ENCODE assay signal across 1 cellular context in the genomic region with DNA sequence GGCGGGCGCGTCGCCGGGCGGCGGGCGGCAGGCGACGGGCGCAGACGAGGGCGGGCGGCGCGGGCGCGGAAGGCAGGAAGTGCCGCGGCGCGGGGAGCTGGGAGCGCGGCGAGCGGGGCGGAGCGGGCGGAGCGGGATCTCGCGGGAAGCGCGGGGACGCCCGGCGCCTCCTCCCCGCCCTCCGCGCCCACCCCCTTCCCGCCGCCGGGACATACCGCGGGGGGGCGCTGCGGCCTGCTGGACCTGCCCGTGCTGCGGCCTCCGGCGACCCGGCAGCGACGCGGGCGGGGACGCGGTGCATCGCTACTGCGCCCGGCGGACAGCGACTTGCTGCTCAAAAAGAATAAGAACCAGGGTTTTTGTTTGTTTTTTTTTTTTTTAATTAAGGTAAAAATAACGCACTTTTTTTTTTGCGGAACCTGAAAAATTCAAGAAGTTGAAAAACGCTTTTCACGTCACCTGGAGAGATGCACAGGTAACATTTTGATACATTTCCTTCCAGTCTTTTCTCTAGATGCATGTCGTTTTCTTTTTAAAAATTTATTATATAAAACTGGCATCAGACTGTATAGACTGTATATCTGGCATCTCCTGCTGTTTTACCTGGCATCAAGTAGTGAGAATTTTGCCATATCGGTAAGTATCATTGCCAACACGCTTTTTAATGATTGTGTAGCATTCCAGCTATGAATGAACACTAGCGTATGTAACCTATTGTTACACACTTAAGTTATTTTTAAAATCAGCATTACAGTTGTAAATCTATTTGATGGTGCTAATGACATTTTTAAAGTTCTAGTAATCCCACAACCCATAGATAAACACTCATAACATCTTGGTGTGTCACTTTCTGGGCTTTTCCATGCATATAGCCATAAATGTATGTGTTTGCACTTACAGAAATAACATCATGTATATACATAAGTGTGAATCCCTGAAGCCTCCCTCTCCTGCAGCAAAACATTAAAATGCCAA.
A peak's percentile ranks its signal among the peaks of the same experiment; 100 is the strongest.
TF ChIP-seq lines count a peak whose summit lies in the region.

A gene with protein sequence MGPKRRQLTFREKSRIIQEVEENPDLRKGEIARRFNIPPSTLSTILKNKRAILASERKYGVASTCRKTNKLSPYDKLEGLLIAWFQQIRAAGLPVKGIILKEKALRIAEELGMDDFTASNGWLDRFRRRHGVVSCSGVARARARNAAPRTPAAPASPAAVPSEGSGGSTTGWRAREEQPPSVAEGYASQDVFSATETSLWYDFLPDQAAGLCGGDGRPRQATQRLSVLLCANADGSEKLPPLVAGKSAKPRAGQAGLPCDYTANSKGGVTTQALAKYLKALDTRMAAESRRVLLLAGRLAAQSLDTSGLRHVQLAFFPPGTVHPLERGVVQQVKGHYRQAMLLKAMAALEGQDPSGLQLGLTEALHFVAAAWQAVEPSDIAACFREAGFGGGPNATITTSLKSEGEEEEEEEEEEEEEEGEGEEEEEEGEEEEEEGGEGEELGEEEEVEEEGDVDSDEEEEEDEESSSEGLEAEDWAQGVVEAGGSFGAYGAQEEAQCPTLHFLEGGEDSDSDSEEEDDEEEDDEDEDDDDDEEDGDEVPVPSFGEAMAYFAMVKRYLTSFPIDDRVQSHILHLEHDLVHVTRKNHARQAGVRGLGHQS (minus strand): TSS at position 76 of the 975 bp plus-strand sequence. CDS start 257 bp downstream, outside the sequence.

TF ChIP-seq in HepG2, 621 proteins besides CTCF, POLR2A, EP300 and RAD21 (continued from another document):
- TF ChIP-seq, protein P1, sequence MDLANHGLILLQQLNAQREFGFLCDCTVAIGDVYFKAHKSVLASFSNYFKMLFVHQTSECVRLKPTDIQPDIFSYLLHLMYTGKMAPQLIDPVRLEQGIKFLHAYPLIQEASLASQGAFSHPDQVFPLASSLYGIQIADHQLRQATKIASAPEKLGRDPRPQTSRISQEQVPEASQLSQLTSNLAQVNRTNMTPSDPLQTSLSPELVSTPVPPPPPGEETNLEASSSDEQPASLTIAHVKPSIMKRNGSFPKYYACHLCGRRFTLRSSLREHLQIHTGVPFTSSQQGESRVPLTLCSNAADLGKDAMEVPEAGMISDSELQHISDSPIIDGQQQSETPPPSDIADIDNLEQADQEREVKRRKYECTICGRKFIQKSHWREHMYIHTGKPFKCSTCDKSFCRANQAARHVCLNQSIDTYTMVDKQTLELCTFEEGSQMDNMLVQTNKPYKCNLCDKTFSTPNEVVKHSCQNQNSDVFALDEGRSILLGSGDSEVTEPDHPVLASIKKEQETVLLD (CRISPR knock-in tag; IDR thresholded peaks at IDR 0.05; ENCODE audit: low read depth): peak; percentile 69; the same call in 1 of the 2 replicates
- TF ChIP-seq, protein P2, sequence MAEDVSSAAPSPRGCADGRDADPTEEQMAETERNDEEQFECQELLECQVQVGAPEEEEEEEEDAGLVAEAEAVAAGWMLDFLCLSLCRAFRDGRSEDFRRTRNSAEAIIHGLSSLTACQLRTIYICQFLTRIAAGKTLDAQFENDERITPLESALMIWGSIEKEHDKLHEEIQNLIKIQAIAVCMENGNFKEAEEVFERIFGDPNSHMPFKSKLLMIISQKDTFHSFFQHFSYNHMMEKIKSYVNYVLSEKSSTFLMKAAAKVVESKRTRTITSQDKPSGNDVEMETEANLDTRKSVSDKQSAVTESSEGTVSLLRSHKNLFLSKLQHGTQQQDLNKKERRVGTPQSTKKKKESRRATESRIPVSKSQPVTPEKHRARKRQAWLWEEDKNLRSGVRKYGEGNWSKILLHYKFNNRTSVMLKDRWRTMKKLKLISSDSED (CRISPR knock-in tag; IDR thresholded peaks at IDR 0.05): no peak
- TF ChIP-seq ZZZ3 (CRISPR knock-in tag; IDR thresholded peaks at IDR 0.05; ENCODE audit: borderline replicate concordance): no peak
- TF ChIP-seq ZNF276 (CRISPR knock-in tag; IDR thresholded peaks at IDR 0.05; ENCODE audit: low read depth): no peak
- no peak; the same call in 1 of the 2 replicates for TF ChIP-seq ZNF263 (CRISPR knock-in tag; IDR thresholded peaks at IDR 0.05)
- no peak for TF ChIP-seq HNRNPL (IDR thresholded peaks at IDR 0.05; ENCODE audit: low read depth, low read length)
- TF ChIP-seq ZNF652 (CRISPR knock-in tag; IDR thresholded peaks at IDR 0.05; ENCODE audit: borderline replicate concordance, low read depth): no peak
- TF ChIP-seq, protein P3, sequence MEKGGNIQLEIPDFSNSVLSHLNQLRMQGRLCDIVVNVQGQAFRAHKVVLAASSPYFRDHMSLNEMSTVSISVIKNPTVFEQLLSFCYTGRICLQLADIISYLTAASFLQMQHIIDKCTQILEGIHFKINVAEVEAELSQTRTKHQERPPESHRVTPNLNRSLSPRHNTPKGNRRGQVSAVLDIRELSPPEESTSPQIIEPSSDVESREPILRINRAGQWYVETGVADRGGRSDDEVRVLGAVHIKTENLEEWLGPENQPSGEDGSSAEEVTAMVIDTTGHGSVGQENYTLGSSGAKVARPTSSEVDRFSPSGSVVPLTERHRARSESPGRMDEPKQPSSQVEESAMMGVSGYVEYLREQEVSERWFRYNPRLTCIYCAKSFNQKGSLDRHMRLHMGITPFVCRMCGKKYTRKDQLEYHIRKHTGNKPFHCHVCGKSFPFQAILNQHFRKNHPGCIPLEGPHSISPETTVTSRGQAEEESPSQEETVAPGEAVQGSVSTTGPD (CRISPR knock-in tag; IDR thresholded peaks at IDR 0.05): no peak
- TF ChIP-seq, protein P4, sequence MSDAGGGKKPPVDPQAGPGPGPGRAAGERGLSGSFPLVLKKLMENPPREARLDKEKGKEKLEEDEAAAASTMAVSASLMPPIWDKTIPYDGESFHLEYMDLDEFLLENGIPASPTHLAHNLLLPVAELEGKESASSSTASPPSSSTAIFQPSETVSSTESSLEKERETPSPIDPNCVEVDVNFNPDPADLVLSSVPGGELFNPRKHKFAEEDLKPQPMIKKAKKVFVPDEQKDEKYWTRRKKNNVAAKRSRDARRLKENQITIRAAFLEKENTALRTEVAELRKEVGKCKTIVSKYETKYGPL (CRISPR knock-in tag; IDR thresholded peaks at IDR 0.05): no peak
- TF ChIP-seq, protein P5, sequence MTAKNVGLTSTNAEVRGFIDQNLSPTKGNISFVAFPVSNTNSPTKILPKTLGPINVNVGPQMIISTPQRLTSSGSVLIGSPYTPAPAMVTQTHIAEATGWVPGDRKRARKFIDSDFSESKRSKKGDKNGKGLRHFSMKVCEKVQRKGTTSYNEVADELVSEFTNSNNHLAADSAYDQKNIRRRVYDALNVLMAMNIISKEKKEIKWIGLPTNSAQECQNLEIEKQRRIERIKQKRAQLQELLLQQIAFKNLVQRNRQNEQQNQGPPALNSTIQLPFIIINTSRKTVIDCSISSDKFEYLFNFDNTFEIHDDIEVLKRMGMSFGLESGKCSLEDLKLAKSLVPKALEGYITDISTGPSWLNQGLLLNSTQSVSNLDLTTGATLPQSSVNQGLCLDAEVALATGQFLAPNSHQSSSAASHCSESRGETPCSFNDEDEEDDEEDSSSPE (CRISPR knock-in tag; IDR thresholded peaks at IDR 0.05): peak; percentile 60
- peak; percentile 52 for TF ChIP-seq RARA (CRISPR knock-in tag; IDR thresholded peaks at IDR 0.05)
- TF ChIP-seq, protein P6, sequence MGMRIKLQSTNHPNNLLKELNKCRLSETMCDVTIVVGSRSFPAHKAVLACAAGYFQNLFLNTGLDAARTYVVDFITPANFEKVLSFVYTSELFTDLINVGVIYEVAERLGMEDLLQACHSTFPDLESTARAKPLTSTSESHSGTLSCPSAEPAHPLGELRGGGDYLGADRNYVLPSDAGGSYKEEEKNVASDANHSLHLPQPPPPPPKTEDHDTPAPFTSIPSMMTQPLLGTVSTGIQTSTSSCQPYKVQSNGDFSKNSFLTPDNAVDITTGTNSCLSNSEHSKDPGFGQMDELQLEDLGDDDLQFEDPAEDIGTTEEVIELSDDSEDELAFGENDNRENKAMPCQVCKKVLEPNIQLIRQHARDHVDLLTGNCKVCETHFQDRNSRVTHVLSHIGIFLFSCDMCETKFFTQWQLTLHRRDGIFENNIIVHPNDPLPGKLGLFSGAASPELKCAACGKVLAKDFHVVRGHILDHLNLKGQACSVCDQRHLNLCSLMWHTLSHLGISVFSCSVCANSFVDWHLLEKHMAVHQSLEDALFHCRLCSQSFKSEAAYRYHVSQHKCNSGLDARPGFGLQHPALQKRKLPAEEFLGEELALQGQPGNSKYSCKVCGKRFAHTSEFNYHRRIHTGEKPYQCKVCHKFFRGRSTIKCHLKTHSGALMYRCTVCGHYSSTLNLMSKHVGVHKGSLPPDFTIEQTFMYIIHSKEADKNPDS (CRISPR knock-in tag; IDR thresholded peaks at IDR 0.05): no peak
- no peak for TF ChIP-seq ZNF761 (CRISPR knock-in tag; conservative IDR thresholded peaks at IDR 0.05)
- TF ChIP-seq MATR3 (CRISPR knock-in tag; IDR thresholded peaks at IDR 0.05): no peak
- TF ChIP-seq SP2 (CRISPR knock-in tag; IDR thresholded peaks at IDR 0.05): no peak
- TF ChIP-seq SRY (CRISPR knock-in tag; IDR thresholded peaks at IDR 0.05): no peak
- TF ChIP-seq, protein P7, sequence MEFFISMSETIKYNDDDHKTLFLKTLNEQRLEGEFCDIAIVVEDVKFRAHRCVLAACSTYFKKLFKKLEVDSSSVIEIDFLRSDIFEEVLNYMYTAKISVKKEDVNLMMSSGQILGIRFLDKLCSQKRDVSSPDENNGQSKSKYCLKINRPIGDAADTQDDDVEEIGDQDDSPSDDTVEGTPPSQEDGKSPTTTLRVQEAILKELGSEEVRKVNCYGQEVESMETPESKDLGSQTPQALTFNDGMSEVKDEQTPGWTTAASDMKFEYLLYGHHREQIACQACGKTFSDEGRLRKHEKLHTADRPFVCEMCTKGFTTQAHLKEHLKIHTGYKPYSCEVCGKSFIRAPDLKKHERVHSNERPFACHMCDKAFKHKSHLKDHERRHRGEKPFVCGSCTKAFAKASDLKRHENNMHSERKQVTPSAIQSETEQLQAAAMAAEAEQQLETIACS (CRISPR knock-in tag; IDR thresholded peaks at IDR 0.05): peak; percentile 64
- TF ChIP-seq, protein P8, sequence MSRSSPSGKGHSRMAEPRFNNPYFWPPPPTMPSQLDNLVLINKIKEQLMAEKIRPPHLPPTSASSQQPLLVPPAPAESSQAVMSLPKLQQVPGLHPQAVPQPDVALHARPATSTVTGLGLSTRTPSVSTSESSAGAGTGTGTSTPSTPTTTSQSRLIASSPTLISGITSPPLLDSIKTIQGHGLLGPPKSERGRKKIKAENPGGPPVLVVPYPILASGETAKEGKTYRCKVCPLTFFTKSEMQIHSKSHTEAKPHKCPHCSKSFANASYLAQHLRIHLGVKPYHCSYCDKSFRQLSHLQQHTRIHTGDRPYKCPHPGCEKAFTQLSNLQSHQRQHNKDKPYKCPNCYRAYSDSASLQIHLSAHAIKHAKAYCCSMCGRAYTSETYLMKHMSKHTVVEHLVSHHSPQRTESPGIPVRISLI (CRISPR knock-in tag; IDR thresholded peaks at IDR 0.05; ENCODE audit: borderline replicate concordance): peak; percentile 11; the same call in 1 of the 2 replicates
- no peak for TF ChIP-seq ZNF75D (CRISPR knock-in tag; IDR thresholded peaks at IDR 0.05; ENCODE audit: borderline replicate concordance)
- TF ChIP-seq ELF1 (CRISPR knock-in tag; IDR thresholded peaks at IDR 0.05): no peak
- TF ChIP-seq PATZ1 (CRISPR knock-in tag; IDR thresholded peaks at IDR 0.05): peak; percentile 88
- TF ChIP-seq GTF2F1 (IDR thresholded peaks at IDR 0.05; ENCODE audit: low read length): no peak
- 0 out of 2 replicates have a peak, but pooled peaks have one; percentile 20 for TF ChIP-seq ETV6 (CRISPR knock-in tag; conservative IDR thresholded peaks at IDR 0.05)
- TF ChIP-seq ZNF775 (CRISPR knock-in tag; IDR thresholded peaks at IDR 0.05; ENCODE audit: borderline replicate concordance): no peak
- TF ChIP-seq TBP (CRISPR knock-in tag; IDR thresholded peaks at IDR 0.05): no peak
- no peak for TF ChIP-seq ZNF720 (CRISPR knock-in tag; IDR thresholded peaks at IDR 0.05)
TF ChIP-seq in HepG2: peak in this region for 139.
